27 cellular contexts compared by ENCODE assay signal in genomic region chr5:102375256-102375655, GRCh38.
"Had no signal": no experiment of that assay in that cellular context is flagged by ENCODE, and none has a peak within 500 bp of the region (broad histone marks: within the 10 kb centered on the region; RNA-seq: fewer than 3 reads in every experiment).

No MANE protein-coding gene starts in this region.

- H3K9me3 ChIP-seq: ascending aorta, left lung, mucosa of descending colon, neutrophil, thyroid gland, upper lobe of left lung had no signal

- H3K9me3 Mint-ChIP-seq: activated CD4-positive, alpha-beta memory T cell treated with anti-CD3 and anti-CD28 coated beads for 36 hours; activated CD4-positive, alpha-beta T cell treated with anti-CD3 and anti-CD28 coated beads, Interleukin-2, amount 10 ng/mL, durations not matched to agents 24 days and 14 days; activated naive CD4-positive, alpha-beta T cell treated with anti-CD3 and anti-CD28 coated beads for 36 hours; activated naive CD8-positive, alpha-beta T cell treated with anti-CD3 and anti-CD28 coated beads for 36 hours; activated T-helper 1 cell treated with anti-CD3 and anti-CD28 coated beads, Interleukin-12 subunit alpha, Interleukin-12 subunit beta, Interleukin-2, Interleukin-4 antibody, amounts not matched to agents 30 ng/mL and 10 ng/mL and 1 ng/mL, durations not matched to agents 14 hours and 24 hours and 36 hours; brain; nephron progenitor cell; stimulated activated effector memory CD8-positive, alpha-beta T cell treated with anti-CD3 and anti-CD28 coated beads, Interleukin-12 subunit alpha, Interleukin-12 subunit beta, amount 100 ng/mL, for 72 hours; stimulated activated naive CD8-positive, alpha-beta T cell treated with anti-CD3 and anti-CD28 coated beads, Interleukin-15, Interleukin-2, amounts not matched to agents 100 ng/mL and 50 ng/mL, for 24 hours had no signal

- DNase-seq: activated CD4-positive, alpha-beta memory T cell treated with anti-CD3 and anti-CD28 coated beads for 36 hours; activated CD4-positive, alpha-beta T cell treated with anti-CD3 and anti-CD28 coated beads, Interleukin-2, amount 10 ng/mL, durations not matched to agents 24 days and 14 days; activated CD4-positive, CD25-positive, alpha-beta regulatory T cell treated with anti-CD3 and anti-CD28 coated beads, Interleukin-2, amount 50 U/mL, for 72 hours; activated CD8-positive, alpha-beta memory T cell treated with anti-CD3 and anti-CD28 coated beads, Interleukin-2, amount 50 U/mL, for 4 hours; activated effector memory CD4-positive, alpha-beta T cell treated with anti-CD3 and anti-CD28 coated beads, Interleukin-2, amount 50 U/mL, for 16 hours; activated naive CD4-positive, alpha-beta T cell treated with anti-CD3 and anti-CD28 coated beads for 36 hours; activated naive CD8-positive, alpha-beta T cell treated with anti-CD3 and anti-CD28 coated beads for 36 hours; activated T-cell treated with anti-CD3 and anti-CD28 coated beads, Interleukin-2, amount 50 U/mL, for 1 hour; central memory CD4-positive, alpha-beta T cell; effector memory CD4-positive, alpha-beta T cell; left lung; mucosa of descending colon; nephron progenitor cell; small intestine; stimulated activated CD4-positive, alpha-beta T cell treated with anti-CD3 and anti-CD28 coated beads, Interleukin-4, amount 100 ng/mL, for 24 hours; substantia nigra; T-helper 2 cell; thyroid gland; upper lobe of left lung had no signal

- H3K27me3 ChIP-seq: ascending aorta, left lung, neutrophil, thyroid gland, upper lobe of left lung had no signal

- H3K4me3 Mint-ChIP-seq: activated CD4-positive, alpha-beta memory T cell treated with anti-CD3 and anti-CD28 coated beads for 36 hours; activated CD4-positive, alpha-beta T cell treated with anti-CD3 and anti-CD28 coated beads, Interleukin-2, amount 10 ng/mL, durations not matched to agents 24 days and 14 days; activated naive CD4-positive, alpha-beta T cell treated with anti-CD3 and anti-CD28 coated beads for 36 hours; activated naive CD8-positive, alpha-beta T cell treated with anti-CD3 and anti-CD28 coated beads for 36 hours; activated T-helper 1 cell treated with anti-CD3 and anti-CD28 coated beads, Interleukin-12 subunit alpha, Interleukin-12 subunit beta, Interleukin-2, Interleukin-4 antibody, amounts not matched to agents 30 ng/mL and 10 ng/mL and 1 ng/mL, durations not matched to agents 14 hours and 24 hours and 36 hours; brain; nephron progenitor cell; stimulated activated effector memory CD8-positive, alpha-beta T cell treated with anti-CD3 and anti-CD28 coated beads, Interleukin-12 subunit alpha, Interleukin-12 subunit beta, amount 100 ng/mL, for 72 hours; stimulated activated naive CD8-positive, alpha-beta T cell treated with anti-CD3 and anti-CD28 coated beads, Interleukin-15, Interleukin-2, amounts not matched to agents 100 ng/mL and 50 ng/mL, for 24 hours had no signal

- H3K27ac ChIP-seq: left lung, neutrophil, thyroid gland, upper lobe of left lung had no signal

- ATAC-seq: left lung; mucosa of descending colon; sciatic nerve; stimulated activated effector memory CD8-positive, alpha-beta T cell treated with anti-CD3 and anti-CD28 coated beads, Interleukin-12 subunit alpha, Interleukin-12 subunit beta, amount 100 ng/mL, for 72 hours had no signal

- H3K4me1 ChIP-seq: ascending aorta, left lung, thyroid gland, upper lobe of left lung had no signal

- H3K27ac Mint-ChIP-seq: activated CD4-positive, alpha-beta memory T cell treated with anti-CD3 and anti-CD28 coated beads for 36 hours; activated CD4-positive, alpha-beta T cell treated with anti-CD3 and anti-CD28 coated beads, Interleukin-2, amount 10 ng/mL, durations not matched to agents 24 days and 14 days; activated naive CD4-positive, alpha-beta T cell treated with anti-CD3 and anti-CD28 coated beads for 36 hours; activated naive CD8-positive, alpha-beta T cell treated with anti-CD3 and anti-CD28 coated beads for 36 hours; activated T-helper 1 cell treated with anti-CD3 and anti-CD28 coated beads, Interleukin-12 subunit alpha, Interleukin-12 subunit beta, Interleukin-2, Interleukin-4 antibody, amounts not matched to agents 30 ng/mL and 10 ng/mL and 1 ng/mL, durations not matched to agents 14 hours and 24 hours and 36 hours; brain; nephron progenitor cell; stimulated activated effector memory CD8-positive, alpha-beta T cell treated with anti-CD3 and anti-CD28 coated beads, Interleukin-12 subunit alpha, Interleukin-12 subunit beta, amount 100 ng/mL, for 72 hours; stimulated activated naive CD8-positive, alpha-beta T cell treated with anti-CD3 and anti-CD28 coated beads, Interleukin-15, Interleukin-2, amounts not matched to agents 100 ng/mL and 50 ng/mL, for 24 hours had no signal

- H3K4me3 ChIP-seq: left lung, lung, mucosa of descending colon, thyroid gland, upper lobe of left lung had no signal

- H3K36me3 ChIP-seq: ascending aorta, left lung, neutrophil, thyroid gland, upper lobe of left lung had no signal

- H3K4me1 Mint-ChIP-seq: activated CD4-positive, alpha-beta T cell treated with anti-CD3 and anti-CD28 coated beads, Interleukin-2, amount 10 ng/mL, durations not matched to agents 24 days and 14 days; activated naive CD8-positive, alpha-beta T cell treated with anti-CD3 and anti-CD28 coated beads for 36 hours; brain; nephron progenitor cell; stimulated activated effector memory CD8-positive, alpha-beta T cell treated with anti-CD3 and anti-CD28 coated beads, Interleukin-12 subunit alpha, Interleukin-12 subunit beta, amount 100 ng/mL, for 72 hours had no signal

- H3K36me3 Mint-ChIP-seq: activated CD4-positive, alpha-beta memory T cell treated with anti-CD3 and anti-CD28 coated beads for 36 hours; activated naive CD8-positive, alpha-beta T cell treated with anti-CD3 and anti-CD28 coated beads for 36 hours; brain; stimulated activated effector memory CD8-positive, alpha-beta T cell treated with anti-CD3 and anti-CD28 coated beads, Interleukin-12 subunit alpha, Interleukin-12 subunit beta, amount 100 ng/mL, for 72 hours had no signal

- H3K27me3 Mint-ChIP-seq: activated CD4-positive, alpha-beta memory T cell treated with anti-CD3 and anti-CD28 coated beads for 36 hours; activated CD4-positive, alpha-beta T cell treated with anti-CD3 and anti-CD28 coated beads, Interleukin-2, amount 10 ng/mL, durations not matched to agents 24 days and 14 days; activated naive CD8-positive, alpha-beta T cell treated with anti-CD3 and anti-CD28 coated beads for 36 hours; brain; stimulated activated naive CD8-positive, alpha-beta T cell treated with anti-CD3 and anti-CD28 coated beads, Interleukin-15, Interleukin-2, amounts not matched to agents 100 ng/mL and 50 ng/mL, for 24 hours had no signal
